8 cellular contexts compared by ENCODE assay signal in genomic region chr3:39106281-39107055, GRCh38. TPM values are rescaled to one million over a fixed set of nuclear protein-coding genes. Genes with fewer than 3 reads are reported as not detected.
DNase-seq lines count a peak whose midpoint lies in the region; ATAC-seq and TF ChIP-seq lines count a peak whose summit lies in the region.

No MANE protein-coding gene starts in this region.

- 2 to 4% (median 3%) methylated on average over 32 to 37 of the region's 37 CpGs for WGBS in heart left ventricle, 4 donors

- H3K27me3 ChIP-seq in heart left ventricle (no peaks in the 10 kb centered on the region), parathyroid adenoma (ENCODE audit: control insufficient read depth, insufficient read depth, low read length) (no peaks in the 10 kb centered on the region)

- H3K36me3 ChIP-seq in heart left ventricle (peaks cover 0 to 7% (median 2%) of the 10 kb centered on the region in 9 donors), parathyroid adenoma (ENCODE audit: control insufficient read depth, insufficient read depth, low read length) (no peaks in the 10 kb centered on the region)

- no peak for TF ChIP-seq POLR2A in heart left ventricle (IDR thresholded peaks at IDR 0.05)

- H3K27ac ChIP-seq in heart left ventricle (peak overlapping the region; percentile 92 to 99 (median 96)), parathyroid adenoma (peak overlapping the region; percentile 34)

- intact Hi-C loops in heart left ventricle (cut with DNase I), result loop anchor here in 6 of 10 donors (2.0 to 10.0 kb wide), 7 partner anchors 41 to 278 kb away; partner anchors contain the start of genes SLC25A38 (in 2 of the 6), SCN11A (in 1 of the 6) and WDR48 (in 1 of the 6)
- intact Hi-C loops in left ventricle myocardium superior (cut with micrococcal nuclease), result no loop called here
- intact Hi-C loops in posterior vena cava (cut with DNase I), result no loop called here

- H3K4me2 ChIP-seq in parathyroid adenoma (ENCODE audit: low read length), result peak overlapping the region; percentile 98

- H3K4me3 ChIP-seq in heart left ventricle (peak overlapping the region; percentile 64 to 99 (median 94)), fibroblast of mammary gland (ENCODE audit: control insufficient read depth, low read depth, low read length) (peak overlapping the region; percentile 83), parathyroid adenoma (ENCODE audit: low read depth, low read length) (peak overlapping the region; percentile 99)

- TF ChIP-seq CTCF in heart left ventricle (IDR thresholded peaks at IDR 0.05) (no peak), fibroblast of mammary gland (conservative IDR thresholded peaks at IDR 0.05; ENCODE audit: control insufficient read depth, insufficient read depth, low read depth, low read length) (no peak), parathyroid adenoma (IDR thresholded peaks at IDR 0.05) (peak; percentile 2)

- peak overlapping the region; percentile 72 for H3K9ac ChIP-seq in parathyroid adenoma

- DNase-seq in heart left ventricle, result no peak
- DNase-seq in left ventricle myocardium superior, result no peak
- DNase-seq in SW480 (ENCODE audit: low spot score), result peak; percentile 17
- peak; percentile 45 for DNase-seq in fibroblast of mammary gland (ENCODE audit: low read depth)
- no peak for DNase-seq in inferior parietal cortex (ENCODE audit: extremely low spot score)
- DNase-seq in posterior vena cava (ENCODE audit: low spot score), result no peak
- no peak for DNase-seq in COR-L47 (lab: John Stamatoyannopoulos, UW)

- H3K4me1 ChIP-seq in heart left ventricle (peaks cover 6 to 54% (median 42%) of the 10 kb centered on the region in 12 donors), parathyroid adenoma (peaks cover 4% of the 10 kb centered on the region)

- ATAC-seq in heart left ventricle (peak in 1 of 4 donors; percentile 1), left ventricle myocardium superior (no peak)

- H3K9me3 ChIP-seq in heart left ventricle (no peaks in the 10 kb centered on the region), parathyroid adenoma (ENCODE audit: control insufficient read depth, low read length) (no peaks in the 10 kb centered on the region)

- H3K79me2 ChIP-seq in parathyroid adenoma, result peaks cover 19% of the 10 kb centered on the region

- H2AFZ ChIP-seq in parathyroid adenoma, result peak overlapping the region; percentile 79

RNA-seq across cellular contexts. Expression of gene GORASP1, which starts 1.0 kb away (rescaled TPM):
- total RNA-seq in heart left ventricle (10 to 100 TPM; 35.3 to 52.5 (median 42.3) TPM), left ventricle myocardium superior (50.6 TPM), posterior vena cava (10 to 100 TPM; 50.8 to 61.8 TPM)
- polyA plus RNA-seq in heart left ventricle, result 10 to 100 TPM; 19.9 to 43.3 TPM

RNA-seq across cellular contexts. Expression of gene TTC21A, which starts 1.0 kb away (rescaled TPM):
- total RNA-seq in heart left ventricle, result 1 to 10 TPM in 7 of 9 donors, under 1 TPM in 2; 0.83 to 4.8 (median 2.0) TPM
- 1 to 10 TPM in 1 of 2 donors, under 1 TPM in 1; 0.72 to 1.9 TPM for polyA plus RNA-seq in heart left ventricle
- 1.1 TPM for total RNA-seq in left ventricle myocardium superior
- 1 to 10 TPM; 3.0 to 5.4 TPM for total RNA-seq in posterior vena cava

RNA-seq across cellular contexts. Expression of gene CSRNP1, which starts 46.9 kb away (rescaled TPM):
- 10 to 100 TPM in 7 of 9 donors, 1 to 10 TPM in 2; 5.3 to 27.3 (median 17.2) TPM for total RNA-seq in heart left ventricle
- 10 to 100 TPM in 1 of 2 donors, 1 to 10 TPM in 1; 9.3 to 40.3 TPM for polyA plus RNA-seq in heart left ventricle
- 11.2 TPM for total RNA-seq in left ventricle myocardium superior
- 10 to 100 TPM; 23.5 to 61.4 TPM for total RNA-seq in posterior vena cava

RNA-seq across cellular contexts. Expression of gene WDR48, which starts 54.7 kb away (rescaled TPM):
- total RNA-seq in heart left ventricle (10 to 100 TPM; 17.9 to 35.4 (median 23.6) TPM), left ventricle myocardium superior (33.1 TPM), posterior vena cava (10 to 100 TPM; 26.6 to 28.6 TPM)
- polyA plus RNA-seq in heart left ventricle, result 10 to 100 TPM in 1 of 2 donors, 1 to 10 TPM in 1; 8.0 to 13.6 TPM

RNA-seq across cellular contexts. Expression of gene SCN11A, which starts 54.7 kb away (rescaled TPM):
- total RNA-seq in heart left ventricle (under 1 TPM in 6 of 9 donors, not detected in 3; 0.05 to 0.13 (median 0.09) TPM), left ventricle myocardium superior (not detected), posterior vena cava (under 1 TPM; 0.28 to 0.29 TPM)
- polyA plus RNA-seq in heart left ventricle, result under 1 TPM in 1 of 2 donors, not detected in 1; 0.03 TPM

Comparison
In these comparisons a context has a peak if more than half of its experiments do, and no peak if none do; other contexts are left out.
1. intact Hi-C loops: an anchor here in heart left ventricle (2.0 to 10.0 kb wide); none called in left ventricle myocardium superior and posterior vena cava.
2. DNase-seq: peak in SW480 (single experiment) and fibroblast of mammary gland (single experiment); none in heart left ventricle (0 of 5), left ventricle myocardium superior (single experiment), inferior parietal cortex (single experiment), posterior vena cava (single experiment) and COR-L47 (single experiment).
3. Peak in every context shown above with its lines, with median percentiles within 50 percentile points of each other: H3K4me3 ChIP-seq.